In genomic region chr1:3085721-3086120, GRCh38 we compare ENCODE assay signal across 37 cellular contexts. TPM values are rescaled to one million over a fixed set of nuclear protein-coding genes. Genes with fewer than 3 reads are reported as not detected.
DNase-seq lines count a peak whose midpoint lies in the region; ATAC-seq, FAIRE-seq and TF ChIP-seq lines count a peak whose summit lies in the region.
"Had no signal": no experiment of that assay in that cellular context is flagged by ENCODE, and none has a peak within 500 bp of the region (broad histone marks: within the 10 kb centered on the region; RNA-seq: fewer than 3 reads in every experiment).

No MANE protein-coding gene starts in this region.

- H3K4me1 ChIP-seq in body of pancreas = peaks cover 11% of the 10 kb centered on the region
- H3K4me1 ChIP-seq in neuronal stem cell (ENCODE audit: control insufficient read depth in 2 of 2, insufficient read depth in 1 of 2, low read depth in 1 of 2, low read length in 2 of 2) = peaks cover 0 to 23% of the 10 kb centered on the region in 2 donors
- H3K4me1 ChIP-seq in pancreas = no peaks in the 10 kb centered on the region
- peaks cover 15 to 43% of the 10 kb centered on the region in 2 donors for H3K4me1 ChIP-seq in ascending aorta
- H3K4me1 ChIP-seq: A549, BE2C, Caco-2 had no signal

- intact Hi-C loops in body of pancreas (cut with DNase I) (no loop called here), pancreas (cut with DNase I) (no loop called here), sciatic nerve (cut with DNase I) (no loop called here), ascending aorta (cut with DNase I) (no loop called here)

- 0 to 71% methylated on average over 1 to 8 of the region's 8 CpGs for WGBS in body of pancreas, 2 donors
- WGBS in neuronal stem cell (ENCODE audit: extremely low coverage in 2 of 2, insufficient read length in 2 of 2, insufficient replicate concordance in 1 of 2), 2 donors = no CpG with 5 or more reads among the region's 8 CpGs
- 54 to 63% methylated on average over 8 of the region's 8 CpGs for WGBS in pancreas, 2 donors

- peak overlapping the region; percentile 84 for H2BK15ac ChIP-seq in neuronal stem cell (ENCODE audit: low read length)

- H2AK5ac ChIP-seq in neuronal stem cell (ENCODE audit: low read depth, low read length) = peak overlapping the region; percentile 95

- peaks cover 0 to 4% of the 10 kb centered on the region in 2 donors for H3K4me1 Mint-ChIP-seq in stimulated activated naive B cell treated with anti-CD40 and anti-IgM and Interleukin-4, amounts not matched to agents 10 μg/mL and 1 μg/mL and 100 μg/mL, for 72 hours
- H3K4me1 Mint-ChIP-seq in T-helper 2 cell treated with Interferon-gamma antibody and Interleukin-4, amounts not matched to agents 5 μg/mL and 100 μg/mL, for 36 hours (ENCODE audit: low read depth) = no peaks in the 10 kb centered on the region
- H3K4me1 Mint-ChIP-seq: B cell; CD14-positive monocyte; CD4-positive, CD25-positive, alpha-beta regulatory T cell; CD8-positive, alpha-beta memory T cell had no signal

- peak in 1 of 4 donors; percentile 40 for DNase-seq in body of pancreas
- no peak for DNase-seq in neuronal stem cell (ENCODE audit: low spot score)
- no peak for DNase-seq in pancreas
- DNase-seq in sciatic nerve (ENCODE audit: low spot score) = no peak
- no peak for DNase-seq in stimulated activated naive B cell treated with anti-CD40 and anti-IgM and Interleukin-4, amounts not matched to agents 10 μg/mL and 1 μg/mL and 100 μg/mL, for 72 hours
- DNase-seq in T-helper 2 cell treated with Interferon-gamma antibody and Interleukin-4, amounts not matched to agents 5 μg/mL and 100 μg/mL, for 36 hours (ENCODE audit: low spot score) = no peak
- DNase-seq in stimulated activated CD4-positive, alpha-beta T cell treated with anti-CD3 and anti-CD28 coated beads, Interleukin-15, amount 100 ng/mL, for 24 hours = no peak
- no peak for DNase-seq in ascending aorta (ENCODE audit: low spot score in 2 of 2)
- DNase-seq: 8988T; ACHN; AML-193; BE2C; C1 segment of cervical spinal cord; Caco-2; Calu3; CD4-positive, alpha-beta memory T cell; CD4-positive, alpha-beta T cell; CD4-positive, CD25-positive, alpha-beta regulatory T cell; CD8-positive, alpha-beta memory T cell; CD8-positive, alpha-beta T cell; COR-L47; DMS 273 treated with DMSO at 0.1 percent for 48 hours; DMS153; DMS53; DMS79; DMS79 treated with DMSO at 0.1 percent for 48 hours; DND-41; EL had no signal

- H3K4me2 ChIP-seq in neuronal stem cell (ENCODE audit: insufficient read depth, low read length, poor library complexity, severe bottlenecking) = no peak overlapping the region
- H3K4me2 ChIP-seq: A549; BLaER1; BLaER1 treated with 17β-estradiol and CSF1 and Interleukin-3, amounts not matched to agents 10 nM and 100 nM had no signal

- H3K4me3 ChIP-seq in body of pancreas (no peak overlapping the region), neuronal stem cell (ENCODE audit: low read length in 2 of 2) (no peak overlapping the region), pancreas (no peak overlapping the region), ascending aorta (no peak overlapping the region)
- H3K4me3 ChIP-seq: A549; BLaER1; BLaER1 treated with 17β-estradiol and CSF1 and Interleukin-3, amounts not matched to agents 10 nM and 100 nM had no signal

- peaks cover 8% of the 10 kb centered on the region for H3K79me1 ChIP-seq in neuronal stem cell (ENCODE audit: low read depth, low read length)

- FAIRE-seq in pancreas (lab: Jason Lieb, UNC) = no peak
- FAIRE-seq: A204.1, A549, D721Med had no signal

- H2AFZ ChIP-seq in neuronal stem cell (ENCODE audit: low read length) = no peak overlapping the region

- no peaks in the 10 kb centered on the region for H3K9me3 Mint-ChIP-seq in stimulated activated naive B cell treated with anti-CD40 and anti-IgM and Interleukin-4, amounts not matched to agents 10 μg/mL and 1 μg/mL and 100 μg/mL, for 72 hours
- H3K9me3 Mint-ChIP-seq in T-helper 2 cell treated with Interferon-gamma antibody and Interleukin-4, amounts not matched to agents 5 μg/mL and 100 μg/mL, for 36 hours = no peaks in the 10 kb centered on the region
- H3K9me3 Mint-ChIP-seq: CD4-positive, alpha-beta memory T cell; CD4-positive, alpha-beta T cell; CD4-positive, CD25-positive, alpha-beta regulatory T cell; CD8-positive, alpha-beta memory T cell; CD8-positive, alpha-beta T cell had no signal

- peak overlapping the region; percentile 50 for H2BK12ac ChIP-seq in neuronal stem cell (ENCODE audit: low read length)

- no peak overlapping the region for H3K27ac Mint-ChIP-seq in stimulated activated naive B cell treated with anti-CD40 and anti-IgM and Interleukin-4, amounts not matched to agents 10 μg/mL and 1 μg/mL and 100 μg/mL, for 72 hours
- H3K27ac Mint-ChIP-seq in T-helper 2 cell treated with Interferon-gamma antibody and Interleukin-4, amounts not matched to agents 5 μg/mL and 100 μg/mL, for 36 hours = no peak overlapping the region
- H3K27ac Mint-ChIP-seq: B cell; CD14-positive monocyte; CD4-positive, alpha-beta memory T cell; CD4-positive, alpha-beta T cell; CD4-positive, CD25-positive, alpha-beta regulatory T cell; CD8-positive, alpha-beta memory T cell; CD8-positive, alpha-beta T cell had no signal

- peak; percentile 28 for ATAC-seq in body of pancreas
- peak; percentile 23 to 57 (median 26) for ATAC-seq in pancreas
- peak; percentile 9 for ATAC-seq in sciatic nerve
- ATAC-seq in stimulated activated naive B cell treated with anti-CD40 and anti-IgM and Interleukin-4, amounts not matched to agents 10 μg/mL and 1 μg/mL and 100 μg/mL, for 72 hours (replicated peaks) = no peak
- ATAC-seq: A549; CD8-positive, alpha-beta T cell had no signal

- no peak overlapping the region for H3K9ac ChIP-seq in neuronal stem cell (ENCODE audit: low read depth, low read length, poor library complexity)
- H3K9ac ChIP-seq: BLaER1; BLaER1 treated with 17β-estradiol and CSF1 and Interleukin-3, amounts not matched to agents 10 nM and 100 nM had no signal

- no peak overlapping the region for H3K4ac ChIP-seq in neuronal stem cell (ENCODE audit: low read length)

- H2BK120ac ChIP-seq in neuronal stem cell (ENCODE audit: low read depth, low read length) = no peak overlapping the region

- H3K9me3 ChIP-seq in body of pancreas (no peaks in the 10 kb centered on the region), neuronal stem cell (replicated peaks in 1 of 2; ENCODE audit: control insufficient read depth in 2 of 2, insufficient read depth in 1 of 2, low read depth in 1 of 2, low read length in 2 of 2) (peaks cover 0 to 1% of the 10 kb centered on the region in 2 donors), pancreas (no peaks in the 10 kb centered on the region), ascending aorta (no peaks in the 10 kb centered on the region)
- H3K9me3 ChIP-seq: A549; BE2C; BLaER1; BLaER1 treated with 17β-estradiol and CSF1 and Interleukin-3, amounts not matched to agents 10 nM and 100 nM; Caco-2 had no signal

- H3K14ac ChIP-seq in neuronal stem cell (ENCODE audit: low read length) = no peak overlapping the region

- peak overlapping the region; percentile 94 for H3K18ac ChIP-seq in neuronal stem cell (ENCODE audit: low read length)

- H4K8ac ChIP-seq in neuronal stem cell (ENCODE audit: low read depth, low read length) = no peak overlapping the region

- H3K27ac ChIP-seq in body of pancreas = no peak overlapping the region
- no peak overlapping the region for H3K27ac ChIP-seq in neuronal stem cell (replicated peaks; ENCODE audit: low read length)
- no peak overlapping the region for H3K27ac ChIP-seq in pancreas
- H3K27ac ChIP-seq in ascending aorta = peak overlapping the region in 1 of 2 donors; percentile 17
- H3K27ac ChIP-seq: 22Rv1; A549; BLaER1; BLaER1 treated with 17β-estradiol and CSF1 and Interleukin-3, amounts not matched to agents 10 nM and 100 nM; C4-2B had no signal

- H3K4me3 Mint-ChIP-seq in stimulated activated naive B cell treated with anti-CD40 and anti-IgM and Interleukin-4, amounts not matched to agents 10 μg/mL and 1 μg/mL and 100 μg/mL, for 72 hours = no peak overlapping the region
- H3K4me3 Mint-ChIP-seq in T-helper 2 cell treated with Interferon-gamma antibody and Interleukin-4, amounts not matched to agents 5 μg/mL and 100 μg/mL, for 36 hours = no peak overlapping the region
- H3K4me3 Mint-ChIP-seq: B cell; CD14-positive monocyte; CD4-positive, alpha-beta memory T cell; CD4-positive, alpha-beta T cell; CD4-positive, CD25-positive, alpha-beta regulatory T cell; CD8-positive, alpha-beta memory T cell; CD8-positive, alpha-beta T cell had no signal

- H3K36me3 ChIP-seq in body of pancreas (replicated peaks in 1 of 2; ENCODE audit: insufficient read depth in 1 of 2, low read depth in 2 of 2) = no peaks in the 10 kb centered on the region
- no peaks in the 10 kb centered on the region for H3K36me3 ChIP-seq in neuronal stem cell (replicated peaks in 1 of 2; ENCODE audit: control insufficient read depth in 2 of 2, insufficient read depth in 2 of 2, low read length in 2 of 2)
- H3K36me3 ChIP-seq in pancreas = peaks cover 0 to 3% (median 0%) of the 10 kb centered on the region in 3 donors
- peaks cover 0 to 9% of the 10 kb centered on the region in 2 donors for H3K36me3 ChIP-seq in ascending aorta
- H3K36me3 ChIP-seq: BE2C; BLaER1; BLaER1 treated with 17β-estradiol and CSF1 and Interleukin-3, amounts not matched to agents 10 nM and 100 nM had no signal

- TF ChIP-seq POLR2A in body of pancreas (IDR thresholded peaks at IDR 0.05) = no peak

- H3K23ac ChIP-seq in neuronal stem cell (ENCODE audit: low read depth, low read length, poor library complexity) = peak overlapping the region; percentile 11

- H2BK5ac ChIP-seq in neuronal stem cell (ENCODE audit: low read length) = no peak overlapping the region

- TF ChIP-seq CTCF in body of pancreas (IDR thresholded peaks at IDR 0.05) = no peak
- TF ChIP-seq CTCF in pancreas (IDR thresholded peaks at IDR 0.05) = no peak
- no peak for TF ChIP-seq CTCF in ascending aorta (IDR thresholded peaks at IDR 0.05)

- H3K27me3 ChIP-seq in body of pancreas = no peaks in the 10 kb centered on the region
- peaks cover 0 to 69% (median 0%) of the 10 kb centered on the region in 3 experiments for H3K27me3 ChIP-seq in neuronal stem cell (ENCODE audit: control insufficient read depth in 3 of 3, insufficient read depth in 3 of 3, low read depth in 1 of 3, low read length in 3 of 3)
- H3K27me3 ChIP-seq in pancreas = no peaks in the 10 kb centered on the region
- H3K27me3 ChIP-seq in ascending aorta = no peaks in the 10 kb centered on the region

- H4K91ac ChIP-seq in neuronal stem cell (ENCODE audit: low read depth, low read length, poor library complexity) = no peak overlapping the region

- peaks cover 0 to 17% of the 10 kb centered on the region in 2 donors for H3K27me3 Mint-ChIP-seq in stimulated activated naive B cell treated with anti-CD40 and anti-IgM and Interleukin-4, amounts not matched to agents 10 μg/mL and 1 μg/mL and 100 μg/mL, for 72 hours
- H3K27me3 Mint-ChIP-seq in T-helper 2 cell treated with Interferon-gamma antibody and Interleukin-4, amounts not matched to agents 5 μg/mL and 100 μg/mL, for 36 hours (ENCODE audit: low read depth) = no peaks in the 10 kb centered on the region
- H3K27me3 Mint-ChIP-seq: CD4-positive, alpha-beta T cell; CD4-positive, CD25-positive, alpha-beta regulatory T cell had no signal

- no peaks in the 10 kb centered on the region for H3K36me3 Mint-ChIP-seq in stimulated activated naive B cell treated with anti-CD40 and anti-IgM and Interleukin-4, amounts not matched to agents 10 μg/mL and 1 μg/mL and 100 μg/mL, for 72 hours
- H3K36me3 Mint-ChIP-seq in T-helper 2 cell treated with Interferon-gamma antibody and Interleukin-4, amounts not matched to agents 5 μg/mL and 100 μg/mL, for 36 hours (ENCODE audit: low read depth) = no peaks in the 10 kb centered on the region
- H3K36me3 Mint-ChIP-seq: CD14-positive monocyte; CD4-positive, alpha-beta memory T cell; CD4-positive, CD25-positive, alpha-beta regulatory T cell; CD8-positive, alpha-beta memory T cell; CD8-positive, alpha-beta T cell had no signal

RNA-seq across cellular contexts. Expression of gene PRDM16, which starts 16.7 kb away (rescaled TPM):
- 10 to 100 TPM; 15.2 to 16.6 TPM for total RNA-seq in body of pancreas
- polyA plus RNA-seq in neuronal stem cell (2013, experiment 1 of 2) = 7.9 TPM
- 7.6 TPM for polyA plus RNA-seq in neuronal stem cell (2013, experiment 2 of 2)
- 10 to 100 TPM; 10.7 to 19.1 (median 14.9) TPM for total RNA-seq in pancreas
- polyA plus RNA-seq in pancreas = 10 to 100 TPM in 1 of 2 donors, 1 to 10 TPM in 1; 6.6 to 19.2 TPM
- 31.3 TPM for total RNA-seq in sciatic nerve
- 84.2 TPM for total RNA-seq in ascending aorta
- total RNA-seq: CD4-positive, alpha-beta memory T cell; CD4-positive, alpha-beta T cell; CD8-positive, alpha-beta memory T cell; CD8-positive, alpha-beta T cell had no signal
- polyA plus RNA-seq: CD14-positive monocyte; CD4-positive, alpha-beta memory T cell; CD4-positive, CD25-positive, alpha-beta regulatory T cell; CD8-positive, alpha-beta memory T cell had no signal

Comparison
In these comparisons a context has a peak if more than half of its experiments do, and no peak if none do; other contexts are left out.
1. ATAC-seq: peak in body of pancreas (single experiment), pancreas (4 of 4) and sciatic nerve (single experiment); none in stimulated activated naive B cell treated with anti-CD40 and anti-IgM and Interleukin-4, amounts not matched to agents 10 μg/mL and 1 μg/mL and 100 μg/mL, for 72 hours (0 of 2).